Comparison of ENCODE assay signal across 3 cellular contexts in the genomic region with DNA sequence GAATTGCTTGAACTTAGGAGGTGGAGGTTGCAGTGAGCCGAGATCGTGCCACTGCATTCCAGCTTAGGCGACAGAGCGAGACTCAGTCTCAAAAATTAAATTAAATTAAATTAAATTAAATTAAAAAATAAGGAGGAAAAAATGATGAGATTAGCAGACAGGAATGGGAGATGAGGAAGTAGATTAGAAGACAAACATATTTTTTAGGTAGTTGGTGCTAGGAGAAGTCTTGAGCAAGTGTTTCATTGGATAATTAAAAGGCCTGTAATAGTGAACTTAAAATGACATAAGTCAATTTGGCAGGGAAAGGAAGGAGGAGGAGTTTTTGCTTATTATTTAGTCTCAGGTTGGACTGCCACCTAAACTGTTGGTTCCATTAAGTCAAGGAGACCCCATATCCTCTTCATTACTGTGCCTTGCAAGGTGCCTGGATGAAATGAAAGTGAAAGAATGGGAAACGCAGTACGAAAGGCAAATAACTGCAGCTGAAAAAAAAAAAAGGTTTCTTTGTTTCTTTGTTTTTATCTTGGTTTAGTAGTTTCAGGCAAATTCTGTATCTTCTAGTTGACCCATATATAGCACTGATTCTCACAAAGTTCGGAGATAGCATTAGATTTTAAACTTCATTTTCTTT.
TF ChIP-seq lines count a peak whose summit lies in the region.

No MANE protein-coding gene starts in this region.

TF ChIP-seq in SK-N-SH treated with all-trans-retinoic acid at 6 μM for 48 hours, 23 proteins besides CTCF, POLR2A, EP300 and RAD21 (continued from another document):
- peak; percentile 52; the same call in 1 of the 2 replicates for TF ChIP-seq CREB5 (CRISPR knock-in tag; IDR thresholded peaks at IDR 0.05; ENCODE audit: low read depth)
- TF ChIP-seq ISL1 (CRISPR knock-in tag; IDR thresholded peaks at IDR 0.05) = peak; percentile 84
- no peak for TF ChIP-seq ARNTL (CRISPR knock-in tag; IDR thresholded peaks at IDR 0.05; ENCODE audit: borderline replicate concordance, low read depth)
- no peak for TF ChIP-seq ZFP3 (CRISPR knock-in tag; IDR thresholded peaks at IDR 0.05)

TF ChIP-seq in SK-N-SH, 30 proteins besides CTCF, POLR2A, EP300 and RAD21 (continued from another document):
- TF ChIP-seq, protein P1, sequence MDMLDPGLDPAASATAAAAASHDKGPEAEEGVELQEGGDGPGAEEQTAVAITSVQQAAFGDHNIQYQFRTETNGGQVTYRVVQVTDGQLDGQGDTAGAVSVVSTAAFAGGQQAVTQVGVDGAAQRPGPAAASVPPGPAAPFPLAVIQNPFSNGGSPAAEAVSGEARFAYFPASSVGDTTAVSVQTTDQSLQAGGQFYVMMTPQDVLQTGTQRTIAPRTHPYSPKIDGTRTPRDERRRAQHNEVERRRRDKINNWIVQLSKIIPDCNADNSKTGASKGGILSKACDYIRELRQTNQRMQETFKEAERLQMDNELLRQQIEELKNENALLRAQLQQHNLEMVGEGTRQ (IDR thresholded peaks at IDR 0.05; ENCODE audit: borderline replicate concordance, low read depth, low read length) = no peak
- TF ChIP-seq TEAD4 (IDR thresholded peaks at IDR 0.05; ENCODE audit: borderline replicate concordance, insufficient read depth) (no peak), POLR2AphosphoS5 (IDR thresholded peaks at IDR 0.05; ENCODE audit: low read depth, low read length) (no peak), MEF2A (IDR thresholded peaks at IDR 0.05; ENCODE audit: borderline replicate concordance, low read depth) (no peak), JUND (IDR thresholded peaks at IDR 0.05) (no peak), NRF1 (IDR thresholded peaks at IDR 0.05; ENCODE audit: low read depth, low read length) (no peak), YY1 (IDR thresholded peaks at IDR 0.05; ENCODE audit: low read depth) (no peak), MAX (IDR thresholded peaks at IDR 0.05; ENCODE audit: low read depth) (no peak), SIN3A (IDR thresholded peaks at IDR 0.05; ENCODE audit: borderline replicate concordance, low read depth, low read length) (no peak), FOSL2 (IDR thresholded peaks at IDR 0.05; ENCODE audit: borderline replicate concordance, low read depth) (no peak), GATA2 (CRISPR knock-in tag; IDR thresholded peaks at IDR 0.05) (no peak), CHD2 (IDR thresholded peaks at IDR 0.05; ENCODE audit: low read length, partially characterized antibody) (no peak), RXRA (IDR thresholded peaks at IDR 0.05; ENCODE audit: borderline replicate concordance, low read depth) (no peak), RCOR1 (IDR thresholded peaks at IDR 0.05; ENCODE audit: low read length) (no peak)

TF ChIP-seq in GM12878, 131 proteins besides CTCF, POLR2A, EP300 and RAD21:
- TF ChIP-seq, protein P2, sequence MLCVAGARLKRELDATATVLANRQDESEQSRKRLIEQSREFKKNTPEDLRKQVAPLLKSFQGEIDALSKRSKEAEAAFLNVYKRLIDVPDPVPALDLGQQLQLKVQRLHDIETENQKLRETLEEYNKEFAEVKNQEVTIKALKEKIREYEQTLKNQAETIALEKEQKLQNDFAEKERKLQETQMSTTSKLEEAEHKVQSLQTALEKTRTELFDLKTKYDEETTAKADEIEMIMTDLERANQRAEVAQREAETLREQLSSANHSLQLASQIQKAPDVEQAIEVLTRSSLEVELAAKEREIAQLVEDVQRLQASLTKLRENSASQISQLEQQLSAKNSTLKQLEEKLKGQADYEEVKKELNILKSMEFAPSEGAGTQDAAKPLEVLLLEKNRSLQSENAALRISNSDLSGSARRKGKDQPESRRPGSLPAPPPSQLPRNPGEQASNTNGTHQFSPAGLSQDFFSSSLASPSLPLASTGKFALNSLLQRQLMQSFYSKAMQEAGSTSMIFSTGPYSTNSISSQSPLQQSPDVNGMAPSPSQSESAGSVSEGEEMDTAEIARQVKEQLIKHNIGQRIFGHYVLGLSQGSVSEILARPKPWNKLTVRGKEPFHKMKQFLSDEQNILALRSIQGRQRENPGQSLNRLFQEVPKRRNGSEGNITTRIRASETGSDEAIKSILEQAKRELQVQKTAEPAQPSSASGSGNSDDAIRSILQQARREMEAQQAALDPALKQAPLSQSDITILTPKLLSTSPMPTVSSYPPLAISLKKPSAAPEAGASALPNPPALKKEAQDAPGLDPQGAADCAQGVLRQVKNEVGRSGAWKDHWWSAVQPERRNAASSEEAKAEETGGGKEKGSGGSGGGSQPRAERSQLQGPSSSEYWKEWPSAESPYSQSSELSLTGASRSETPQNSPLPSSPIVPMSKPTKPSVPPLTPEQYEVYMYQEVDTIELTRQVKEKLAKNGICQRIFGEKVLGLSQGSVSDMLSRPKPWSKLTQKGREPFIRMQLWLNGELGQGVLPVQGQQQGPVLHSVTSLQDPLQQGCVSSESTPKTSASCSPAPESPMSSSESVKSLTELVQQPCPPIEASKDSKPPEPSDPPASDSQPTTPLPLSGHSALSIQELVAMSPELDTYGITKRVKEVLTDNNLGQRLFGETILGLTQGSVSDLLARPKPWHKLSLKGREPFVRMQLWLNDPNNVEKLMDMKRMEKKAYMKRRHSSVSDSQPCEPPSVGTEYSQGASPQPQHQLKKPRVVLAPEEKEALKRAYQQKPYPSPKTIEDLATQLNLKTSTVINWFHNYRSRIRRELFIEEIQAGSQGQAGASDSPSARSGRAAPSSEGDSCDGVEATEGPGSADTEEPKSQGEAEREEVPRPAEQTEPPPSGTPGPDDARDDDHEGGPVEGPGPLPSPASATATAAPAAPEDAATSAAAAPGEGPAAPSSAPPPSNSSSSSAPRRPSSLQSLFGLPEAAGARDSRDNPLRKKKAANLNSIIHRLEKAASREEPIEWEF (IDR thresholded peaks at IDR 0.05; ENCODE audit: insufficient replicate concordance, low read depth, low read length) = no peak
- TF ChIP-seq BACH1 (IDR thresholded peaks at IDR 0.05; ENCODE audit: borderline replicate concordance) (no peak), JUNB (IDR thresholded peaks at IDR 0.05) (no peak), STAT3 (IDR thresholded peaks at IDR 0.05; ENCODE audit: low read depth, low read length) (no peak), NR2C1 (IDR thresholded peaks at IDR 0.05) (no peak), WRNIP1 (IDR thresholded peaks at IDR 0.05; ENCODE audit: borderline replicate concordance, low read depth, low read length) (no peak), ATF7 (IDR thresholded peaks at IDR 0.05; ENCODE audit: low read depth) (no peak), FOS (IDR thresholded peaks at IDR 0.05; ENCODE audit: borderline replicate concordance, extremely low read depth, insufficient read length) (no peak), NFXL1 (IDR thresholded peaks at IDR 0.05; ENCODE audit: borderline replicate concordance) (no peak), SMC3 (IDR thresholded peaks at IDR 0.05; ENCODE audit: borderline replicate concordance, low read length) (no peak), CEBPB (IDR thresholded peaks at IDR 0.05; ENCODE audit: borderline replicate concordance in 1 of 2, low read depth in 2 of 2, low read length in 2 of 2) (no peak), POU2F2 (IDR thresholded peaks at IDR 0.05; ENCODE audit: borderline replicate concordance, low read depth, low read length) (no peak), CBX3 (IDR thresholded peaks at IDR 0.05; ENCODE audit: borderline replicate concordance, low read depth) (no peak), IKZF2 (IDR thresholded peaks at IDR 0.05) (no peak), POLR2AphosphoS5 (IDR thresholded peaks at IDR 0.05; ENCODE audit: low read length) (no peak), EGR1 (IDR thresholded peaks at IDR 0.05; ENCODE audit: borderline replicate concordance in 1 of 2, low read depth in 2 of 2, low read length in 2 of 2) (no peak)
- TF ChIP-seq, protein P3, sequence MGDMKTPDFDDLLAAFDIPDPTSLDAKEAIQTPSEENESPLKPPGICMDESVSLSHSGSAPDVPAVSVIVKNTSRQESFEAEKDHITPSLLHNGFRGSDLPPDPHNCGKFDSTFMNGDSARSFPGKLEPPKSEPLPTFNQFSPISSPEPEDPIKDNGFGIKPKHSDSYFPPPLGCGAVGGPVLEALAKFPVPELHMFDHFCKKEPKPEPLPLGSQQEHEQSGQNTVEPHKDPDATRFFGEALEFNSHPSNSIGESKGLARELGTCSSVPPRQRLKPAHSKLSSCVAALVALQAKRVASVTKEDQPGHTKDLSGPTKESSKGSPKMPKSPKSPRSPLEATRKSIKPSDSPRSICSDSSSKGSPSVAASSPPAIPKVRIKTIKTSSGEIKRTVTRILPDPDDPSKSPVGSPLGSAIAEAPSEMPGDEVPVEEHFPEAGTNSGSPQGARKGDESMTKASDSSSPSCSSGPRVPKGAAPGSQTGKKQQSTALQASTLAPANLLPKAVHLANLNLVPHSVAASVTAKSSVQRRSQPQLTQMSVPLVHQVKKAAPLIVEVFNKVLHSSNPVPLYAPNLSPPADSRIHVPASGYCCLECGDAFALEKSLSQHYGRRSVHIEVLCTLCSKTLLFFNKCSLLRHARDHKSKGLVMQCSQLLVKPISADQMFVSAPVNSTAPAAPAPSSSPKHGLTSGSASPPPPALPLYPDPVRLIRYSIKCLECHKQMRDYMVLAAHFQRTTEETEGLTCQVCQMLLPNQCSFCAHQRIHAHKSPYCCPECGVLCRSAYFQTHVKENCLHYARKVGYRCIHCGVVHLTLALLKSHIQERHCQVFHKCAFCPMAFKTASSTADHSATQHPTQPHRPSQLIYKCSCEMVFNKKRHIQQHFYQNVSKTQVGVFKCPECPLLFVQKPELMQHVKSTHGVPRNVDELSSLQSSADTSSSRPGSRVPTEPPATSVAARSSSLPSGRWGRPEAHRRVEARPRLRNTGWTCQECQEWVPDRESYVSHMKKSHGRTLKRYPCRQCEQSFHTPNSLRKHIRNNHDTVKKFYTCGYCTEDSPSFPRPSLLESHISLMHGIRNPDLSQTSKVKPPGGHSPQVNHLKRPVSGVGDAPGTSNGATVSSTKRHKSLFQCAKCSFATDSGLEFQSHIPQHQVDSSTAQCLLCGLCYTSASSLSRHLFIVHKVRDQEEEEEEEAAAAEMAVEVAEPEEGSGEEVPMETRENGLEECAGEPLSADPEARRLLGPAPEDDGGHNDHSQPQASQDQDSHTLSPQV (IDR thresholded peaks at IDR 0.05) = no peak
TF ChIP-seq in GM12878: peak in this region for 0.
